ENCODE assay signal across 9 cellular contexts in genomic region chr11:71454470-71455113, GRCh38. TPM values are rescaled to one million over a fixed set of nuclear protein-coding genes. Genes with fewer than 3 reads are reported as not detected.
DNase-seq lines count a peak whose midpoint lies in the region; ATAC-seq and TF ChIP-seq lines count a peak whose summit lies in the region.
"Had no signal": no experiment of that assay in that cellular context is flagged by ENCODE, and none has a peak within 500 bp of the region (broad histone marks: within the 10 kb centered on the region; RNA-seq: fewer than 3 reads in every experiment).

No MANE protein-coding gene starts in this region.

- peaks cover 48% of the 10 kb centered on the region for H3K36me3 ChIP-seq in upper lobe of right lung

- DNase-seq in GM12864 (ENCODE audit: low read depth) = no peak
- DNase-seq in activated CD4-positive, alpha-beta T cell treated with anti-CD3 and anti-CD28 coated beads, Interleukin-2, amount 10 ng/mL, durations not matched to agents 7 days and 5 days = peak; percentile 40
- no peak for DNase-seq in immature natural killer cell
- no peak for DNase-seq in upper lobe of right lung
- no peak for DNase-seq in cortex of kidney (lab: John Stamatoyannopoulos, UW)
- DNase-seq: NCI-H2227 treated with DMSO at 0.1 percent for 48 hours had no signal

- H3K4me1 Mint-ChIP-seq in activated CD4-positive, alpha-beta T cell treated with anti-CD3 and anti-CD28 coated beads, Interleukin-2, amount 10 ng/mL, durations not matched to agents 7 days and 5 days = peaks cover 54% of the 10 kb centered on the region
- H3K4me1 Mint-ChIP-seq in immature natural killer cell = peaks cover 47 to 75% of the 10 kb centered on the region in 2 donors

- no peak overlapping the region; the same call in 1 of the 2 replicates for H3K4me3 ChIP-seq in GM12864 (ENCODE audit: low read depth, low read length)
- no peak overlapping the region for H3K4me3 ChIP-seq in upper lobe of right lung

- no peaks in the 10 kb centered on the region for H3K9me3 Mint-ChIP-seq in activated CD4-positive, alpha-beta T cell treated with anti-CD3 and anti-CD28 coated beads, Interleukin-2, amount 10 ng/mL, durations not matched to agents 7 days and 5 days
- no peaks in the 10 kb centered on the region for H3K9me3 Mint-ChIP-seq in immature natural killer cell

- H3K27ac Mint-ChIP-seq in activated CD4-positive, alpha-beta T cell treated with anti-CD3 and anti-CD28 coated beads, Interleukin-2, amount 10 ng/mL, durations not matched to agents 7 days and 5 days = no peak overlapping the region
- H3K27ac Mint-ChIP-seq in immature natural killer cell = peak overlapping the region in 4 of 6 donors; percentile 22 to 54 (median 32)

- no peak for ATAC-seq in upper lobe of right lung
- ATAC-seq in GM21723 (IDR thresholded peaks at IDR 0.05; ENCODE audit: unreplicated experiment) = no peak
- ATAC-seq in GM18909 (IDR thresholded peaks at IDR 0.05; ENCODE audit: poor library complexity, unreplicated experiment) = no peak

- POLR2A ChIA-PET in activated CD4-positive, alpha-beta T cell treated with anti-CD3 and anti-CD28 coated beads, Interleukin-2, amount 10 ng/mL, durations not matched to agents 7 days and 5 days (lab: Charles Lee) = no interaction called here

- H3K27me3 ChIP-seq in upper lobe of right lung = no peaks in the 10 kb centered on the region

- CTCF ChIA-PET in activated CD4-positive, alpha-beta T cell treated with anti-CD3 and anti-CD28 coated beads, Interleukin-2, amount 10 ng/mL, durations not matched to agents 7 days and 5 days (lab: Charles Lee) = no interaction called here

- peak overlapping the region; percentile 61 for H3K4me3 Mint-ChIP-seq in activated CD4-positive, alpha-beta T cell treated with anti-CD3 and anti-CD28 coated beads, Interleukin-2, amount 10 ng/mL, durations not matched to agents 7 days and 5 days
- H3K4me3 Mint-ChIP-seq in immature natural killer cell = peak overlapping the region; percentile 78 to 98 (median 88)

- no peaks in the 10 kb centered on the region for H3K9me3 ChIP-seq in upper lobe of right lung

- no peaks in the 10 kb centered on the region for H3K27me3 Mint-ChIP-seq in activated CD4-positive, alpha-beta T cell treated with anti-CD3 and anti-CD28 coated beads, Interleukin-2, amount 10 ng/mL, durations not matched to agents 7 days and 5 days
- H3K27me3 Mint-ChIP-seq in immature natural killer cell (ENCODE audit: low read depth in 3 of 3) = peaks cover 3 to 5% (median 4%) of the 10 kb centered on the region in 3 donors

- peak; percentile 49 for TF ChIP-seq CTCF in 22Rv1 (IDR thresholded peaks at IDR 0.05)
- peak; percentile 20 for TF ChIP-seq CTCF in GM12864 (IDR thresholded peaks at IDR 0.05; ENCODE audit: low read depth, low read length, missing control alignments)
- no peak for TF ChIP-seq CTCF in upper lobe of right lung (IDR thresholded peaks at IDR 0.05)

- H3K4me1 ChIP-seq in upper lobe of right lung = peaks cover 17% of the 10 kb centered on the region

- peaks cover 30% of the 10 kb centered on the region for H3K36me3 Mint-ChIP-seq in activated CD4-positive, alpha-beta T cell treated with anti-CD3 and anti-CD28 coated beads, Interleukin-2, amount 10 ng/mL, durations not matched to agents 7 days and 5 days (ENCODE audit: low read depth)
- peaks cover 0 to 19% (median 12%) of the 10 kb centered on the region in 3 donors for H3K36me3 Mint-ChIP-seq in immature natural killer cell

- intact Hi-C loops in upper lobe of right lung (cut with DNase I) = no loop called here

- H3K27ac ChIP-seq in 22Rv1 = no peak overlapping the region
- no peak overlapping the region for H3K27ac ChIP-seq in upper lobe of right lung

RNA-seq across cellular contexts. Expression of gene NADSYN1, which starts 1.6 kb away (rescaled TPM):
- 100 to 1,000 TPM; 120 to 127 TPM for total RNA-seq in activated CD4-positive, alpha-beta T cell treated with anti-CD3 and anti-CD28 coated beads, Interleukin-2, amount 10 ng/mL, durations not matched to agents 7 days and 5 days
- 10 to 100 TPM; 35.1 to 48.0 (median 37.1) TPM for polyA plus RNA-seq in immature natural killer cell
- 91.3 TPM for total RNA-seq in upper lobe of right lung

RNA-seq across cellular contexts. Expression of gene DHCR7, which starts 6.4 kb away (rescaled TPM):
- total RNA-seq in activated CD4-positive, alpha-beta T cell treated with anti-CD3 and anti-CD28 coated beads, Interleukin-2, amount 10 ng/mL, durations not matched to agents 7 days and 5 days = 10 to 100 TPM; 29.5 to 30.1 TPM
- 10 to 100 TPM; 10.2 to 15.1 (median 15.0) TPM for polyA plus RNA-seq in immature natural killer cell
- 105 TPM for total RNA-seq in upper lobe of right lung
